25 cellular contexts compared by ENCODE assay signal in the genomic region with DNA sequence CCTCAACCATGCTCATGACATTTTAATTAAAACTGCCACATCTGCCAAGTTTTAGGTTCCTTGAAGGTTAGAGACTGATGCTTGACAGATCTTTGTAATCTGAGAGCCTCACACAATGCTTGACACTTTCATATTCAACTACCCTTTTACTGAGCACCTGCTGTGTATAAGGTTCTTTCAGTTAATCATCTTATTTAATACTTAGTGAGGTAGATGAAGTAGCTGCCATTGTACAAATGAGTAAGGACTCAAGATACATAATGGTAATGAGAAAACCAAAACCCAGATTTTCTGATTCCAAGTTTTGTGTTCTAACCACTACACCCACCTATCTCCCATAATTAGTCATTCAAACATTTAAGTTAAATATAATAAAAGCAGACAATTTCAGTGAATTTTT. TPM values are rescaled to one million over a fixed set of nuclear protein-coding genes. Genes with fewer than 3 reads are reported as not detected.
DNase-seq lines count a peak whose midpoint lies in the region; TF ChIP-seq lines count a peak whose summit lies in the region.
"Had no signal": no experiment of that assay in that cellular context is flagged by ENCODE, and none has a peak within 500 bp of the region (broad histone marks: within the 10 kb centered on the region; RNA-seq: fewer than 3 reads in every experiment).

No MANE protein-coding gene starts in this region.

- H3K4me3 ChIP-seq in CD4-positive, alpha-beta memory T cell (ENCODE audit: low read length in 2 of 2), result no peak overlapping the region
- H3K4me3 ChIP-seq in testis, result no peak overlapping the region
- H3K4me3 ChIP-seq: cardiac muscle cell, coronary artery, GM23248, ovary, uterus had no signal

- TF ChIP-seq POLR2A in testis (IDR thresholded peaks at IDR 0.05), result no peak

- no peaks in the 10 kb centered on the region for H3K9me3 Mint-ChIP-seq in activated CD4-positive, alpha-beta T cell treated with anti-CD3 and anti-CD28 coated beads, Interleukin-2, amount 10 ng/mL, durations not matched to agents 7 days and 5 days
- no peaks in the 10 kb centered on the region for H3K9me3 Mint-ChIP-seq in CD4-positive, alpha-beta memory T cell
- no peaks in the 10 kb centered on the region for H3K9me3 Mint-ChIP-seq in T-helper 2 cell treated with Interferon-gamma antibody and Interleukin-4, amounts not matched to agents 5 μg/mL and 100 μg/mL, for 36 hours
- H3K9me3 Mint-ChIP-seq in glutamatergic neuron (ENCODE audit: unreplicated experiment), result no peaks in the 10 kb centered on the region
- H3K9me3 Mint-ChIP-seq: CD4-positive, CD25-positive, alpha-beta regulatory T cell had no signal

- peaks cover 7% of the 10 kb centered on the region for H3K4me1 Mint-ChIP-seq in activated CD4-positive, alpha-beta T cell treated with anti-CD3 and anti-CD28 coated beads, Interleukin-2, amount 10 ng/mL, durations not matched to agents 7 days and 5 days
- no peaks in the 10 kb centered on the region for H3K4me1 Mint-ChIP-seq in CD4-positive, alpha-beta memory T cell
- H3K4me1 Mint-ChIP-seq in T-helper 2 cell treated with Interferon-gamma antibody and Interleukin-4, amounts not matched to agents 5 μg/mL and 100 μg/mL, for 36 hours (ENCODE audit: low read depth), result peaks cover 8% of the 10 kb centered on the region
- no peaks in the 10 kb centered on the region for H3K4me1 Mint-ChIP-seq in glutamatergic neuron (ENCODE audit: low read depth, unreplicated experiment)

- POLR2A ChIA-PET in activated CD4-positive, alpha-beta T cell treated with anti-CD3 and anti-CD28 coated beads, Interleukin-2, amount 10 ng/mL, durations not matched to agents 7 days and 5 days (lab: Charles Lee), result no interaction called here
- POLR2A ChIA-PET in CD4-positive, alpha-beta memory T cell (lab: Charles Lee; ENCODE audit: partially characterized antibody), result interaction anchor here (1.0 kb wide), 1 partner anchor 13 kb away, joined by 3 read pairs; no protein-coding TSS in a partner anchor
- POLR2A ChIA-PET in RWPE1 (lab: Yijun Ruan, JAX; ENCODE audit: low non-redundant PET), result no interaction called here

- no peak for DNase-seq in activated CD4-positive, alpha-beta T cell treated with anti-CD3 and anti-CD28 coated beads, Interleukin-2, amount 10 ng/mL, durations not matched to agents 7 days and 5 days
- no peak for DNase-seq in activated CD4-positive, alpha-beta T cell treated with anti-CD3 and anti-CD28 coated beads for 4 hours
- no peak for DNase-seq in CD4-positive, alpha-beta memory T cell
- DNase-seq in T-helper 2 cell treated with Interferon-gamma antibody and Interleukin-4, amounts not matched to agents 5 μg/mL and 100 μg/mL, for 36 hours (ENCODE audit: low spot score), result no peak
- DNase-seq in glutamatergic neuron (no peak), NCI-H524 (lab: John Stamatoyannopoulos, UW) (no peak), testis (no peak), RWPE1 (ENCODE audit: low spot score) (no peak)
- DNase-seq: AML-193; CD4-positive, CD25-positive, alpha-beta regulatory T cell; effector CD8-positive, alpha-beta T cell; GM23248; hypothalamus; Kasumi-1; left colon; NCI-H1417; NCI-H2081; NCI-H226; ovary; SHP77; stimulated activated naive CD4-positive, alpha-beta T cell; uterus had no signal

- CTCF ChIA-PET in activated CD4-positive, alpha-beta T cell treated with anti-CD3 and anti-CD28 coated beads, Interleukin-2, amount 10 ng/mL, durations not matched to agents 7 days and 5 days (lab: Charles Lee), result interaction anchor here (0.8 to 1.9 kb wide), 4 partner anchors 9 to 41 kb away, joined by 3 to 5 read pairs (median 4); no protein-coding TSS in a partner anchor
- CTCF ChIA-PET in CD4-positive, alpha-beta memory T cell (lab: Charles Lee; ENCODE audit: partially characterized antibody), result interaction anchor here (2.2 kb wide), 1 partner anchor 35 kb away, joined by 11 read pairs; the partner anchor contains the start of gene ARL6IP1
- CTCF ChIA-PET in RWPE1 (lab: Yijun Ruan, JAX), result interaction anchor here (0.6 kb wide), 1 partner anchor 47 kb away, joined by 7 read pairs; the partner anchor contains the start of gene RPS15A

- intact Hi-C loops in CD4-positive, alpha-beta memory T cell (cut with micrococcal nuclease), result no loop called here
- intact Hi-C loops in testis (cut with DNase I; ENCODE audit: low total_unique reads), result no loop called here

- peak overlapping the region; percentile 65 for H3K27ac Mint-ChIP-seq in activated CD4-positive, alpha-beta T cell treated with anti-CD3 and anti-CD28 coated beads, Interleukin-2, amount 10 ng/mL, durations not matched to agents 7 days and 5 days
- peak overlapping the region in 4 of 7 donors; percentile 19 to 85 (median 72) for H3K27ac Mint-ChIP-seq in CD4-positive, alpha-beta memory T cell
- peak overlapping the region; percentile 12 for H3K27ac Mint-ChIP-seq in T-helper 2 cell treated with Interferon-gamma antibody and Interleukin-4, amounts not matched to agents 5 μg/mL and 100 μg/mL, for 36 hours
- H3K27ac Mint-ChIP-seq in glutamatergic neuron (ENCODE audit: unreplicated experiment), result peak overlapping the region; percentile 64

- H3K4me3 Mint-ChIP-seq in activated CD4-positive, alpha-beta T cell treated with anti-CD3 and anti-CD28 coated beads, Interleukin-2, amount 10 ng/mL, durations not matched to agents 7 days and 5 days, result no peak overlapping the region
- no peak overlapping the region for H3K4me3 Mint-ChIP-seq in CD4-positive, alpha-beta memory T cell
- H3K4me3 Mint-ChIP-seq in T-helper 2 cell treated with Interferon-gamma antibody and Interleukin-4, amounts not matched to agents 5 μg/mL and 100 μg/mL, for 36 hours, result no peak overlapping the region
- H3K4me3 Mint-ChIP-seq in glutamatergic neuron (ENCODE audit: unreplicated experiment), result no peak overlapping the region
- H3K4me3 Mint-ChIP-seq: CD4-positive, CD25-positive, alpha-beta regulatory T cell had no signal

- no peaks in the 10 kb centered on the region for H3K4me1 ChIP-seq in CD4-positive, alpha-beta memory T cell (ENCODE audit: insufficient read depth, low read length)
- H3K4me1 ChIP-seq in testis, result no peaks in the 10 kb centered on the region
- H3K4me1 ChIP-seq: uterus had no signal

- H3K27ac ChIP-seq in CD4-positive, alpha-beta memory T cell (ENCODE audit: low read depth, low read length), result no peak overlapping the region
- H3K27ac ChIP-seq in testis (no peak overlapping the region), RWPE1 (no peak overlapping the region)
- H3K27ac ChIP-seq: cardiac muscle cell, coronary artery, epithelial cell of prostate, GM23248, ovary, uterus had no signal

- H3K36me3 Mint-ChIP-seq in activated CD4-positive, alpha-beta T cell treated with anti-CD3 and anti-CD28 coated beads, Interleukin-2, amount 10 ng/mL, durations not matched to agents 7 days and 5 days (ENCODE audit: low read depth), result peaks cover 67% of the 10 kb centered on the region
- H3K36me3 Mint-ChIP-seq in CD4-positive, alpha-beta memory T cell, result peaks cover 64 to 81% of the 10 kb centered on the region in 2 donors
- peaks cover 69% of the 10 kb centered on the region for H3K36me3 Mint-ChIP-seq in T-helper 2 cell treated with Interferon-gamma antibody and Interleukin-4, amounts not matched to agents 5 μg/mL and 100 μg/mL, for 36 hours (ENCODE audit: low read depth)
- H3K36me3 Mint-ChIP-seq in glutamatergic neuron (ENCODE audit: unreplicated experiment), result peaks cover 4% of the 10 kb centered on the region

- no peaks in the 10 kb centered on the region for H3K27me3 ChIP-seq in CD4-positive, alpha-beta memory T cell (ENCODE audit: insufficient read depth, low read length)
- no peaks in the 10 kb centered on the region for H3K27me3 ChIP-seq in testis
- H3K27me3 ChIP-seq: cardiac muscle cell, ovary, uterus had no signal

- TF ChIP-seq CTCF in glutamatergic neuron (IDR thresholded peaks at IDR 0.05; ENCODE audit: partially characterized antibody, unreplicated experiment) (no peak), testis (IDR thresholded peaks at IDR 0.05) (no peak), RWPE1 (conservative IDR thresholded peaks at IDR 0.05; ENCODE audit: low read depth) (no peak)

- H3K27me3 Mint-ChIP-seq in activated CD4-positive, alpha-beta T cell treated with anti-CD3 and anti-CD28 coated beads, Interleukin-2, amount 10 ng/mL, durations not matched to agents 7 days and 5 days, result no peaks in the 10 kb centered on the region
- no peaks in the 10 kb centered on the region for H3K27me3 Mint-ChIP-seq in CD4-positive, alpha-beta memory T cell
- H3K27me3 Mint-ChIP-seq in T-helper 2 cell treated with Interferon-gamma antibody and Interleukin-4, amounts not matched to agents 5 μg/mL and 100 μg/mL, for 36 hours (ENCODE audit: low read depth), result no peaks in the 10 kb centered on the region
- no peaks in the 10 kb centered on the region for H3K27me3 Mint-ChIP-seq in glutamatergic neuron (ENCODE audit: unreplicated experiment)
- H3K27me3 Mint-ChIP-seq: CD4-positive, CD25-positive, alpha-beta regulatory T cell had no signal

- H3K9me3 ChIP-seq in CD4-positive, alpha-beta memory T cell (ENCODE audit: control insufficient read depth in 1 of 2, low read length in 2 of 2), result no peaks in the 10 kb centered on the region
- H3K9me3 ChIP-seq in testis, result no peaks in the 10 kb centered on the region
- H3K9me3 ChIP-seq: ovary, uterus had no signal

- H3K36me3 ChIP-seq in CD4-positive, alpha-beta memory T cell (ENCODE audit: insufficient read depth, low read length), result peaks cover 84% of the 10 kb centered on the region
- peaks cover 2% of the 10 kb centered on the region for H3K36me3 ChIP-seq in testis (ENCODE audit: low read depth, missing control alignments)
- H3K36me3 ChIP-seq: ovary, uterus had no signal

RNA-seq across cellular contexts. Expression of gene ARL6IP1, which starts 35.4 kb away (rescaled TPM):
- total RNA-seq in activated CD4-positive, alpha-beta T cell treated with anti-CD3 and anti-CD28 coated beads, Interleukin-2, amount 10 ng/mL, durations not matched to agents 7 days and 5 days, result 100 to 1,000 TPM; 276 to 321 TPM
- total RNA-seq in CD4-positive, alpha-beta memory T cell, result 100 to 1,000 TPM; 105 to 106 TPM
- 100 to 1,000 TPM; 188 to 306 TPM for polyA plus RNA-seq in CD4-positive, alpha-beta memory T cell
- total RNA-seq in glutamatergic neuron (ENCODE audit: unreplicated experiment), result 238 TPM
- total RNA-seq in testis, result 100 to 1,000 TPM; 392 TPM
- polyA plus RNA-seq in testis (ENCODE audit: insufficient read depth, low read depth, low replicate concordance), result 219 TPM

RNA-seq across cellular contexts. Expression of gene RPS15A, which starts 46.6 kb away (rescaled TPM):
- 1,000 to 10,000 TPM; 1,939 to 2,119 TPM for total RNA-seq in activated CD4-positive, alpha-beta T cell treated with anti-CD3 and anti-CD28 coated beads, Interleukin-2, amount 10 ng/mL, durations not matched to agents 7 days and 5 days
- 1,000 to 10,000 TPM; 3,088 to 3,151 TPM for total RNA-seq in CD4-positive, alpha-beta memory T cell
- polyA plus RNA-seq in CD4-positive, alpha-beta memory T cell, result 1,000 to 10,000 TPM; 2,383 to 3,794 TPM
- total RNA-seq in glutamatergic neuron (ENCODE audit: unreplicated experiment) (784 TPM), testis (100 to 1,000 TPM; 342 to 970 TPM)
- polyA plus RNA-seq in testis (ENCODE audit: insufficient read depth, low read depth, low replicate concordance), result 1,223 TPM

Comparison
In these comparisons a context has a peak if more than half of its experiments do, and no peak if none do; other contexts are left out.
1. H3K27ac Mint-ChIP-seq: peak in every context shown above with its lines; median percentile 72 in CD4-positive, alpha-beta memory T cell; 65 in activated CD4-positive, alpha-beta T cell treated with anti-CD3 and anti-CD28 coated beads, Interleukin-2, amount 10 ng/mL, durations not matched to agents 7 days and 5 days; 64 in glutamatergic neuron; 12 in T-helper 2 cell treated with Interferon-gamma antibody and Interleukin-4, amounts not matched to agents 5 μg/mL and 100 μg/mL, for 36 hours.